Comparison of ENCODE assay signal across 8 cellular contexts in genomic region chr10:5775705-5776104, GRCh38. TPM values are rescaled to one million over a fixed set of nuclear protein-coding genes. Genes with fewer than 3 reads are reported as not detected.
A peak's percentile ranks its signal among the peaks of the same experiment; 100 is the strongest.
DNase-seq lines count a peak whose midpoint lies in the region; ATAC-seq, FAIRE-seq and TF ChIP-seq lines count a peak whose summit lies in the region.

No MANE protein-coding gene starts in this region.

- no CpG with 5 or more reads among the region's 16 CpGs for WGBS in H9 (ENCODE audit: extremely low coverage, insufficient read length, low lambda C conversion rate)

- H3K27me3 ChIP-seq in H9 (ENCODE audit: insufficient read depth, low read length), result no peaks in the 10 kb centered on the region

- TF ChIP-seq POLR2A in H54 (IDR thresholded peaks at IDR 0.05; ENCODE audit: low read depth, low read length), result no peak

- no peak overlapping the region for H4K8ac ChIP-seq in H9 (replicated peaks; ENCODE audit: insufficient read length, low read depth, low read length)

- peaks cover 27% of the 10 kb centered on the region for H3K79me2 ChIP-seq in H9 (ENCODE audit: insufficient read depth, low read length)

- no peak overlapping the region for H2BK15ac ChIP-seq in H9 (ENCODE audit: low read depth, low read length)

- no peak overlapping the region for H2AFZ ChIP-seq in H9 (ENCODE audit: low read length)

- H3K4ac ChIP-seq in H9 (ENCODE audit: low read depth, low read length), result no peak overlapping the region

- H2AK5ac ChIP-seq in H9 (ENCODE audit: insufficient read length, low read length), result no peak overlapping the region

- no peak overlapping the region for H4K91ac ChIP-seq in H9 (ENCODE audit: insufficient read length, low read depth, low read length)

- intact Hi-C loops in left ventricle myocardium superior (cut with micrococcal nuclease), result no loop called here

- no peak overlapping the region for H3K4me3 Mint-ChIP-seq in H9

- H3K9me3 ChIP-seq in H9 (ENCODE audit: control insufficient read depth, low read depth, low read length), result no peaks in the 10 kb centered on the region

- H3K4me2 ChIP-seq in H9 (ENCODE audit: insufficient read depth, insufficient read length, low read length), result no peak overlapping the region

- no peak overlapping the region for H2BK20ac ChIP-seq in H9 (ENCODE audit: low read depth, low read length, poor library complexity, severe bottlenecking)

- H3K4me1 ChIP-seq in H9 (ENCODE audit: insufficient read depth, low read length), result no peaks in the 10 kb centered on the region

- H2BK120ac ChIP-seq in H9 (ENCODE audit: low read depth, low read length, poor library complexity, severe bottlenecking), result no peak overlapping the region

- H3K27ac Mint-ChIP-seq in H9, result peak overlapping the region; percentile 1 to 60 (median 33); a peak in 3 of 7 replicates

- no peaks in the 10 kb centered on the region for H4K20me1 ChIP-seq in H9 (ENCODE audit: control insufficient read depth, insufficient read depth, insufficient read length)

- H3K9ac ChIP-seq in H9 (ENCODE audit: extremely low read depth, insufficient read length, low read length), result no peak overlapping the region

- peaks cover 9% of the 10 kb centered on the region for H3K79me1 ChIP-seq in H9 (ENCODE audit: insufficient read depth, low read depth, low read length, poor library complexity, severe bottlenecking)

- no peak overlapping the region for H3K14ac ChIP-seq in H9 (ENCODE audit: insufficient read depth, low read length)

- H3K23ac ChIP-seq in H9 (ENCODE audit: insufficient read length, low read depth, low read length), result no peak overlapping the region

- no peaks in the 10 kb centered on the region for H3K23me2 ChIP-seq in H9 (ENCODE audit: insufficient read length, low read depth, low read length, poor library complexity, severe bottlenecking)

- no peaks in the 10 kb centered on the region for H3K9me3 Mint-ChIP-seq in H9

- no peak for TF ChIP-seq CTCF in H9 (conservative IDR thresholded peaks at IDR 0.05)

- H3K56ac ChIP-seq in H9 (ENCODE audit: insufficient read length, low read depth, low read length), result no peak overlapping the region

- H3K36me3 Mint-ChIP-seq in H9 (ENCODE audit: insufficient read depth in 1 of 3, low read depth in 3 of 3), result peaks cover 39 to 86% (median 66%) of the 10 kb centered on the region in 3 experiments; a peak in 6 of 7 replicates

- DNase-seq in H9 (no peak), left ventricle myocardium superior (peak; percentile 53), A172 (ENCODE audit: low spot score) (no peak), H54 (ENCODE audit: insufficient read length, low spot score) (no peak), AG08396 (ENCODE audit: low spot score) (no peak), middle frontal gyrus (ENCODE audit: extremely low spot score, low spot score) (no peak)
- DNase-seq in activated T-cell treated with anti-CD3 and anti-CD28 coated beads, Interleukin-2, amount 50 U/mL, for 1 hour, result peak; percentile 84
- peak; percentile 49 to 67 (median 65) for DNase-seq in stimulated activated CD4-positive, alpha-beta T cell treated with anti-CD3 and anti-CD28 coated beads, TNF-alpha, amount 100 ng/mL, for 1 hour (ENCODE audit: low read depth in 3 of 3, low spot score in 1 of 3)

- no peak overlapping the region for H2BK5ac ChIP-seq in H9 (ENCODE audit: insufficient read length, low read length)

- H3K18ac ChIP-seq in H9 (ENCODE audit: insufficient read length, low read depth, low read length), result no peak overlapping the region

- H2BK12ac ChIP-seq in H9 (ENCODE audit: insufficient read length, low read depth, low read length), result no peak overlapping the region

- peak; percentile 50 for ATAC-seq in left ventricle myocardium superior

- H3T11ph ChIP-seq in H9 (ENCODE audit: low read length), result no peak overlapping the region

- H3K27ac ChIP-seq in H9 (ENCODE audit: insufficient read length, low read depth, low read length), result no peak overlapping the region

- no peak for FAIRE-seq in H54 (lab: Jason Lieb, UNC)

- no peaks in the 10 kb centered on the region; the same call in 1 of the 2 replicates for H3K27me3 Mint-ChIP-seq in H9 (ENCODE audit: low read depth)

- no peak overlapping the region for H4K5ac ChIP-seq in H9 (ENCODE audit: insufficient read length, low read depth, low read length)

- H3K4me1 Mint-ChIP-seq in H9, result peaks cover 16% of the 10 kb centered on the region in 2 experiments

RNA-seq across cellular contexts. Expression of gene GDI2, which starts 37.5 kb away (rescaled TPM):
- 351 and 355 TPM in 2 replicates for total RNA-seq in H9 (2021)
- 107 TPM for total RNA-seq in left ventricle myocardium superior
- total RNA-seq in A172 (2014; rRNA removed; shearing (Covaris generic)), result 447 and 488 TPM in 2 replicates

Comparison
In these comparisons a context has a peak if more than half of its experiments do, and no peak if none do; other contexts are left out.
1. DNase-seq: peak in activated T-cell treated with anti-CD3 and anti-CD28 coated beads, Interleukin-2, amount 50 U/mL, for 1 hour (single experiment), left ventricle myocardium superior (single experiment) and stimulated activated CD4-positive, alpha-beta T cell treated with anti-CD3 and anti-CD28 coated beads, TNF-alpha, amount 100 ng/mL, for 1 hour (3 of 3); none in H9 (single experiment), A172 (single experiment), H54 (single experiment), AG08396 (single experiment) and middle frontal gyrus (single experiment).